Comparison of ENCODE assay signal across 20 cellular contexts in the genomic region with DNA sequence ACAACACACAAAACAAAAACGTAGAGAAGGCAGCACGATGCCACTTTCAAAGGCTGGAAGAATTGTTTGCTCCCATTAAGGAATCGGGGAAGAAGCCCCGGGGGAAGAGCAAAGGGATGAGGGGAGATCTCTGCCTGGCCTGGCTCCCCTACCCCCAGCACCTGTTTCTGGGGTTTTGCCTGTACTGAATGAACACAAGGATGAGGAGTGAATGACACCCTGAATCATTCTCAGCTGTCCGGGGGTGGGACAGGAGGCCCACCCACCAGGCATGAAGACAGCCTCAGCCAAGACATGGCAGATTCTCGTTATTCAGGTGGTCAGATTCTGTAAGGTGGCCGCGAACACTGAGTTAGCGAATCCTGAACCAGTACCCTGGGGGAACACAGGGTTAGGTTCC.
"Had no signal": no experiment of that assay in that cellular context is flagged by ENCODE, and none has a peak within 500 bp of the region (broad histone marks: within the 10 kb centered on the region; RNA-seq: fewer than 3 reads in every experiment).

No MANE protein-coding gene starts in this region.

- H3K27ac ChIP-seq: body of pancreas, esophagus muscularis mucosa, left ventricle myocardium inferior, transverse colon had no signal

- DNase-seq: activated B cell treated with CpG ODN at 0.5 μM for 24 hours; activated CD4-positive, alpha-beta T cell treated with anti-CD3 and anti-CD28 coated beads for 36 hours; activated CD4-positive, alpha-beta T cell treated with anti-CD3 and anti-CD28 coated beads, Interleukin-2, amount 50 U/mL, for 4 hours; activated CD8-positive, alpha-beta memory T cell treated with anti-CD3 and anti-CD28 coated beads for 24 hours; activated CD8-positive, alpha-beta memory T cell treated with anti-CD3 and anti-CD28 coated beads, Interleukin-2, amount 50 U/mL, for 4 hours; activated naive CD4-positive, alpha-beta T cell treated with anti-CD3 and anti-CD28 coated beads for 36 hours; activated T-cell treated with anti-CD3 and anti-CD28 coated beads, Interleukin-2, amount 50 U/mL, for 24 hours; dermis blood vessel endothelial cell; effector memory CD4-positive, alpha-beta T cell; left ventricle myocardium inferior; mammary epithelial cell; stimulated activated CD4-positive, alpha-beta T cell treated with anti-CD3 and anti-CD28 coated beads, Interleukin-4, amount 100 ng/mL, for 4 hours; stimulated activated naive CD8-positive, alpha-beta T cell treated with anti-CD3 and anti-CD28 coated beads, Interleukin-15, amount 100 ng/mL, for 72 hours; T-helper 9 cell; transverse colon had no signal

- H3K9me3 ChIP-seq: body of pancreas, esophagus muscularis mucosa, left ventricle myocardium inferior, transverse colon had no signal

- H3K27me3 ChIP-seq: body of pancreas, esophagus muscularis mucosa, transverse colon had no signal

- H3K4me1 ChIP-seq: left ventricle myocardium inferior, transverse colon had no signal

- ATAC-seq: activated CD4-positive, alpha-beta T cell treated with anti-CD3 and anti-CD28 coated beads for 36 hours; natural killer cell treated with Interleukin-12 subunit alpha and Interleukin-12 subunit beta and Interleukin-15 and Interleukin-18, amount 100 ng/mL, for 72 hours; stimulated activated naive CD8-positive, alpha-beta T cell treated with anti-CD3 and anti-CD28 coated beads, Interleukin-15, amount 100 ng/mL, for 72 hours had no signal

- H3K4me3 ChIP-seq: body of pancreas, esophagus muscularis mucosa, left ventricle myocardium inferior, transverse colon had no signal

- FAIRE-seq: frontal cortex, urothelium cell line had no signal
